Comparison of ENCODE assay signal across 19 cellular contexts in the genomic region with DNA sequence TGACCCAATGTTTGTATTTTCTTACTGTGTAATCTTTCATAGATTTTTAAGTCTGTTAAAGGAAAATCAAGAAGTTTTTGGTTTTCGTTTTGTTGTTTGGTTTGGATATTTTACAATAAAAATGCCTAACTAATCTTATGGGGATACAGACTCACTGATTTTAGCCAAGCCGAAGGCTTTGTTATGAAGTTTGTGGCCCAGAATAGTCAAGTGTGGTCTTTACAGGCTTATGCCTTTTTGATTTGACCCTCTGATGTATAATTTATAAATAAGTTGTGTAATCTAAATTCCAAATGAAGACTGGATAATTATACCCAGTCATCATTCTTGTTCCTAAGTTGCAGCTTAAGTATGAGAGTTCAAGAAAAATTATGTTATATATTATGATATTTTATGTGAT.
DNase-seq lines count a peak whose midpoint lies in the region; ATAC-seq and TF ChIP-seq lines count a peak whose summit lies in the region.
"Had no signal": no experiment of that assay in that cellular context is flagged by ENCODE, and none has a peak within 500 bp of the region (broad histone marks: within the 10 kb centered on the region; RNA-seq: fewer than 3 reads in every experiment).

No MANE protein-coding gene starts in this region.

- H3K79me2 ChIP-seq in ACC112 (ENCODE audit: control insufficient read depth, insufficient read depth, low read length, unreplicated experiment) (no peaks in the 10 kb centered on the region), osteoblast (ENCODE audit: insufficient read depth, low read length) (no peaks in the 10 kb centered on the region)

- no peaks in the 10 kb centered on the region for H4K20me1 ChIP-seq in osteoblast (ENCODE audit: insufficient read depth, low read length)
- H4K20me1 ChIP-seq: BLaER1 treated with 17β-estradiol and CSF1 and Interleukin-3, amounts not matched to agents 10 nM and 100 nM had no signal

- H3K4me3 ChIP-seq in ACC112 (ENCODE audit: low read depth, low read length) (peak overlapping the region; percentile 56), fibroblast of the aortic adventitia (ENCODE audit: low read depth, low read length) (no peak overlapping the region), osteoblast (ENCODE audit: insufficient read depth, low read length) (no peak overlapping the region)
- H3K4me3 ChIP-seq: A549; BLaER1 treated with 17β-estradiol and CSF1 and Interleukin-3, amounts not matched to agents 10 nM and 100 nM had no signal

- H3K36me3 ChIP-seq in ACC112 (ENCODE audit: insufficient read depth, low read length): 0 out of 2 replicates have a peak, but pooled peaks cover 4% of the 10 kb centered on the region
- H3K36me3 ChIP-seq in osteoblast (ENCODE audit: insufficient read depth, low read length): no peaks in the 10 kb centered on the region
- H3K36me3 ChIP-seq: BLaER1 treated with 17β-estradiol and CSF1 and Interleukin-3, amounts not matched to agents 10 nM and 100 nM had no signal

- peaks cover 18% of the 10 kb centered on the region for H3K4me1 ChIP-seq in ACC112 (ENCODE audit: control insufficient read depth, insufficient read depth, low read length, unreplicated experiment)
- H3K4me1 ChIP-seq in osteoblast (ENCODE audit: insufficient read depth, low read length): peaks cover 4% of the 10 kb centered on the region
- H3K4me1 ChIP-seq: A549, Caco-2 had no signal

- intact Hi-C loops in left ventricle myocardium superior (cut with micrococcal nuclease): no loop called here

- H3K27ac ChIP-seq in ACC112 (ENCODE audit: low read depth, low read length) (peak overlapping the region; percentile 72), osteoblast (ENCODE audit: low read depth, low read length) (no peak overlapping the region)
- H3K27ac ChIP-seq: 22Rv1; A549; BLaER1 treated with 17β-estradiol and CSF1 and Interleukin-3, amounts not matched to agents 10 nM and 100 nM; C4-2B had no signal

- peak overlapping the region; percentile 3 for H3K4me2 ChIP-seq in osteoblast (ENCODE audit: insufficient read depth, low read length)
- H3K4me2 ChIP-seq: A549; BLaER1 treated with 17β-estradiol and CSF1 and Interleukin-3, amounts not matched to agents 10 nM and 100 nM had no signal

- no peaks in the 10 kb centered on the region for H3K9me3 ChIP-seq in osteoblast (ENCODE audit: low read depth, low read length)
- H3K9me3 ChIP-seq: A549, Caco-2 had no signal

- TF ChIP-seq CTCF in fibroblast of the aortic adventitia (IDR thresholded peaks at IDR 0.05; ENCODE audit: insufficient read depth, low read length): no peak
- TF ChIP-seq CTCF in osteoblast (IDR thresholded peaks at IDR 0.05; ENCODE audit: extremely low read depth, low read depth, low read length): no peak

- peak overlapping the region; percentile 86 for H2AFZ ChIP-seq in ACC112 (ENCODE audit: low read length, unreplicated experiment)
- no peak overlapping the region for H2AFZ ChIP-seq in osteoblast (ENCODE audit: low read length)

- no peak for ATAC-seq in GM21528 (IDR thresholded peaks at IDR 0.05; ENCODE audit: low FRiP score, unreplicated experiment)
- ATAC-seq in left ventricle myocardium superior: no peak
- ATAC-seq in GM19023 (IDR thresholded peaks at IDR 0.05; ENCODE audit: unreplicated experiment): no peak
- ATAC-seq: A549; CD8-positive, alpha-beta T cell had no signal

- H3K27me3 ChIP-seq in ACC112 (ENCODE audit: insufficient read depth, low read length): no peaks in the 10 kb centered on the region
- no peaks in the 10 kb centered on the region for H3K27me3 ChIP-seq in osteoblast (ENCODE audit: insufficient read depth, low read length)
- H3K27me3 ChIP-seq: BLaER1 treated with 17β-estradiol and CSF1 and Interleukin-3, amounts not matched to agents 10 nM and 100 nM had no signal

- DNase-seq in fibroblast of gingiva (ENCODE audit: low read depth) (peak; percentile 2), fibroblast of the aortic adventitia (ENCODE audit: low read depth) (peak; percentile 51), osteoblast (ENCODE audit: insufficient read length, low spot score, missing footprints) (no peak), left ventricle myocardium superior (no peak)
- DNase-seq: ACHN; AML-193; Caco-2; Calu3; CD4-positive, alpha-beta T cell; CD8-positive, alpha-beta T cell; DMS79 treated with DMSO at 0.1 percent for 48 hours; GF-D8 had no signal

Comparison
In these comparisons a context has a peak if more than half of its experiments do, and no peak if none do; other contexts are left out.
1. DNase-seq: peak in fibroblast of gingiva (single experiment) and fibroblast of the aortic adventitia (single experiment); none in osteoblast (single experiment) and left ventricle myocardium superior (single experiment).